13 cellular contexts compared by ENCODE assay signal in genomic region chr1:237042467-237042891, GRCh38. TPM values are rescaled to one million over a fixed set of nuclear protein-coding genes. Genes with fewer than 3 reads are reported as not detected.
DNase-seq lines count a peak whose midpoint lies in the region; TF ChIP-seq lines count a peak whose summit lies in the region.
"Had no signal": no experiment of that assay in that cellular context is flagged by ENCODE, and none has a peak within 500 bp of the region (broad histone marks: within the 10 kb centered on the region; RNA-seq: fewer than 3 reads in every experiment).

No MANE protein-coding gene starts in this region.

- H3K27ac ChIP-seq in coronary artery (peak overlapping the region; percentile 87 to 91), mesendoderm (ENCODE audit: low read depth, low read length) (no peak overlapping the region), testis (no peak overlapping the region)

- H4K5ac ChIP-seq in mesendoderm (ENCODE audit: low read length) = no peak overlapping the region

- H3K9ac ChIP-seq in mesendoderm (ENCODE audit: low read length) = peak overlapping the region; percentile 75

- H3K36me3 ChIP-seq in mesendoderm (ENCODE audit: control insufficient read depth, insufficient read depth, low read length) (no peaks in the 10 kb centered on the region), testis (ENCODE audit: low read depth, missing control alignments) (no peaks in the 10 kb centered on the region), Caco-2 (ENCODE audit: control insufficient read depth, insufficient read depth, low read length) (no peaks in the 10 kb centered on the region)

- no peak overlapping the region for H2BK15ac ChIP-seq in mesendoderm (replicated peaks; ENCODE audit: low read depth)

- no TSS peak for BruUV-seq in Caco-2 (replicated peaks; lab: Mats Ljungman, UMichigan)

- H3K79me1 ChIP-seq in mesendoderm (ENCODE audit: low read length) = peaks cover 3% of the 10 kb centered on the region

- peak overlapping the region; percentile 86 for H3K18ac ChIP-seq in mesendoderm (ENCODE audit: low read length)

- no peak overlapping the region for H4K8ac ChIP-seq in mesendoderm (ENCODE audit: low read depth, low read length)

- H3K23ac ChIP-seq in mesendoderm (ENCODE audit: low read length) = no peak overlapping the region

- intact Hi-C loops in testis (cut with DNase I; ENCODE audit: low total_unique reads) = no loop called here
- intact Hi-C loops in Caco-2 (cut with micrococcal nuclease; ENCODE audit: unreplicated experiment) = no loop called here

- peaks cover 32% of the 10 kb centered on the region for H3K79me2 ChIP-seq in mesendoderm (ENCODE audit: control insufficient read depth, insufficient read depth, low read length)

- no peak overlapping the region for H2AK5ac ChIP-seq in mesendoderm (ENCODE audit: low read length)

- H3K56ac ChIP-seq in mesendoderm (ENCODE audit: low read length) = peak overlapping the region; percentile 85

- H3K4me3 ChIP-seq in coronary artery (peak overlapping the region; percentile 87), mesendoderm (ENCODE audit: low read length) (peak overlapping the region; percentile 47), testis (peak overlapping the region; percentile 44), Caco-2 (ENCODE audit: low read depth, low read length) (no peak overlapping the region)

- no peak overlapping the region for H3K4me3 Mint-ChIP-seq in Caco-2 (ENCODE audit: unreplicated experiment)
- H3K4me3 Mint-ChIP-seq: activated CD4-positive, alpha-beta memory T cell treated with anti-CD3 and anti-CD28 coated beads, Interleukin-2, amount 10 ng/mL, durations not matched to agents 7 days and 5 days had no signal

- TF ChIP-seq CTCF in coronary artery (IDR thresholded peaks at IDR 0.05) (no peak), testis (IDR thresholded peaks at IDR 0.05) (no peak), Caco-2 (IDR thresholded peaks at IDR 0.05; ENCODE audit: insufficient read depth in 1 of 2, low read depth in 1 of 2, low read length in 1 of 2, severe bottlenecking in 1 of 2, unreplicated experiment in 1 of 2) (no peak)

- peaks cover 4% of the 10 kb centered on the region for H3K27me3 Mint-ChIP-seq in Caco-2 (ENCODE audit: insufficient read depth, unreplicated experiment)

- peak overlapping the region; percentile 49 for H3K4ac ChIP-seq in mesendoderm (ENCODE audit: low read depth, low read length)

- DNase-seq in DMS53 (lab: John Stamatoyannopoulos, UW) = peak; percentile 56
- DNase-seq in DMS53 treated with DMSO at 0.1 percent for 48 hours (lab: John Stamatoyannopoulos, UW; ENCODE audit: unreplicated experiment) = no peak
- DNase-seq in coronary artery (ENCODE audit: low spot score) = no peak
- DNase-seq in mesendoderm = no peak
- DNase-seq in testis = no peak
- no peak for DNase-seq in NCI-H510A treated with DMSO at 0.1 percent for 48 hours (lab: John Stamatoyannopoulos, UW)
- no peak for DNase-seq in NCI-H2081 (lab: John Stamatoyannopoulos, UW)
- DNase-seq in Caco-2 = no peak
- DNase-seq: activated CD4-positive, alpha-beta memory T cell treated with anti-CD3 and anti-CD28 coated beads, Interleukin-2, amount 10 ng/mL, durations not matched to agents 7 days and 5 days; NCI-H1105 had no signal

- H3K9me3 ChIP-seq in testis = no peaks in the 10 kb centered on the region
- H3K9me3 ChIP-seq in Caco-2 = no peaks in the 10 kb centered on the region

- no peak overlapping the region for H3K27ac Mint-ChIP-seq in Caco-2 (ENCODE audit: unreplicated experiment)
- H3K27ac Mint-ChIP-seq: activated CD4-positive, alpha-beta memory T cell treated with anti-CD3 and anti-CD28 coated beads, Interleukin-2, amount 10 ng/mL, durations not matched to agents 7 days and 5 days had no signal

- peaks cover 13% of the 10 kb centered on the region for H3K4me1 ChIP-seq in mesendoderm (ENCODE audit: control insufficient read depth, low read depth, low read length)
- no peaks in the 10 kb centered on the region for H3K4me1 ChIP-seq in testis
- H3K4me1 ChIP-seq in Caco-2 = no peaks in the 10 kb centered on the region

- H3K36me3 Mint-ChIP-seq in Caco-2 (ENCODE audit: insufficient read depth, unreplicated experiment) = no peaks in the 10 kb centered on the region

- H3K4me2 ChIP-seq in mesendoderm (ENCODE audit: low read length) = peak overlapping the region; percentile 96

- no peaks in the 10 kb centered on the region for H3K27me3 ChIP-seq in mesendoderm (ENCODE audit: insufficient read depth, low read length, poor library complexity)
- H3K27me3 ChIP-seq in testis = no peaks in the 10 kb centered on the region
- H3K27me3 ChIP-seq in Caco-2 (replicated peaks; ENCODE audit: control insufficient read depth, insufficient read depth, low read length) = no peaks in the 10 kb centered on the region

- CTCF ChIA-PET in Caco-2 (lab: Charles Lee) = no interaction called here

- H3K4me1 Mint-ChIP-seq in Caco-2 (ENCODE audit: low read depth, unreplicated experiment) = no peaks in the 10 kb centered on the region

- TF ChIP-seq POLR2A in testis (IDR thresholded peaks at IDR 0.05) = no peak

- H3K9me3 Mint-ChIP-seq in Caco-2 (ENCODE audit: unreplicated experiment) = no peaks in the 10 kb centered on the region
- H3K9me3 Mint-ChIP-seq: activated CD4-positive, alpha-beta memory T cell treated with anti-CD3 and anti-CD28 coated beads, Interleukin-2, amount 10 ng/mL, durations not matched to agents 7 days and 5 days; central memory CD8-positive, alpha-beta T cell had no signal

- no peak overlapping the region for H2BK120ac ChIP-seq in mesendoderm (ENCODE audit: low read depth, low read length)

- POLR2A ChIA-PET in Caco-2 (lab: Charles Lee) = no interaction called here

- H2BK5ac ChIP-seq in mesendoderm (ENCODE audit: low read length) = no peak overlapping the region

- WGBS in mesendoderm (ENCODE audit: extremely low coverage, insufficient coverage, low lambda C conversion rate) = no CpG with 5 or more reads among the region's 52 CpGs
- 0% methylated on average over 49 of the region's 52 CpGs; no CpG with 5 or more reads in 1 of the 2 donors for WGBS in testis, 2 donors

RNA-seq across cellular contexts. Expression of gene RYR2, which starts 0.5 kb away (rescaled TPM):
- 5.0 TPM for polyA plus RNA-seq in mesendoderm (2013, experiment 1 of 2)
- 4.5 TPM for polyA plus RNA-seq in mesendoderm (2013, experiment 2 of 2)
- total RNA-seq in testis (1 to 10 TPM; 9.1 to 9.5 TPM), Caco-2 (2022) (3.4 and 3.6 TPM in 2 replicates)
- 5.4 TPM for polyA plus RNA-seq in testis (ENCODE audit: insufficient read depth, low read depth, low replicate concordance)

RNA-seq across cellular contexts. Expression of gene MT1HL1, which starts 38.2 kb away (rescaled TPM):
- polyA plus RNA-seq in mesendoderm (2013, experiment 1 of 2) = not detected
- not detected for polyA plus RNA-seq in mesendoderm (2013, experiment 2 of 2)
- total RNA-seq in testis = not detected
- polyA plus RNA-seq in testis (ENCODE audit: insufficient read depth, low read depth, low replicate concordance) = not detected
- total RNA-seq in Caco-2 (2022) = not detected in 2 replicates
- total RNA-seq: A172; activated CD4-positive, alpha-beta memory T cell treated with anti-CD3 and anti-CD28 coated beads, Interleukin-2, amount 10 ng/mL, durations not matched to agents 7 days and 5 days had no signal
- polyA plus RNA-seq: keratinocyte had no signal

Comparison
In these comparisons a context has a peak if more than half of its experiments do, and no peak if none do; other contexts are left out.
1. H3K27ac ChIP-seq: peak in coronary artery (2 of 2); none in mesendoderm (single experiment) and testis (0 of 2).